Comparison of ENCODE assay signal across 37 cellular contexts in genomic region chr15:100484419-100484818, GRCh38. TPM values are rescaled to one million over a fixed set of nuclear protein-coding genes. Genes with fewer than 3 reads are reported as not detected.
"Had no signal": no experiment of that assay in that cellular context is flagged by ENCODE, and none has a peak within 500 bp of the region (broad histone marks: within the 10 kb centered on the region; RNA-seq: fewer than 3 reads in every experiment).

No MANE protein-coding gene starts in this region.

- H3K27me3 Mint-ChIP-seq: activated B cell treated with CpG ODN at 0.5 μM for 24 hours; activated CD4-positive, alpha-beta memory T cell treated with anti-CD3 and anti-CD28 coated beads for 36 hours; activated CD4-positive, alpha-beta T cell treated with anti-CD3 and anti-CD28 coated beads, Interleukin-2, amount 10 ng/mL, durations not matched to agents 24 days and 14 days; activated CD8-positive, alpha-beta T cell treated with anti-CD3 and anti-CD28 coated beads for 36 hours; activated naive CD8-positive, alpha-beta T cell treated with anti-CD3 and anti-CD28 coated beads for 36 hours; activated T-helper 17 cell treated with anti-CD3 and anti-CD28 coated beads, Interleukin-2, amount 50 U/mL, for 72 hours had no signal

- H3K4me3 Mint-ChIP-seq: activated B cell treated with CpG ODN at 0.5 μM for 24 hours; activated CD4-positive, alpha-beta memory T cell treated with anti-CD3 and anti-CD28 coated beads for 36 hours; activated CD4-positive, alpha-beta T cell treated with anti-CD3 and anti-CD28 coated beads, Interleukin-2, amount 10 ng/mL, durations not matched to agents 24 days and 14 days; activated CD8-positive, alpha-beta T cell treated with anti-CD3 and anti-CD28 coated beads for 36 hours; activated naive CD4-positive, alpha-beta T cell treated with anti-CD3 and anti-CD28 coated beads for 36 hours; activated naive CD8-positive, alpha-beta T cell treated with anti-CD3 and anti-CD28 coated beads for 36 hours; activated T-cell treated with anti-CD3 and anti-CD28 coated beads, Interleukin-2, amount 50 U/mL, for 4 hours; activated T-cell treated with anti-CD3 and anti-CD28 coated beads, Interleukin-2, amount 50 U/mL, for 72 hours; activated T-helper 1 cell treated with anti-CD3 and anti-CD28 coated beads, Interleukin-12 subunit alpha, Interleukin-12 subunit beta, Interleukin-2, Interleukin-4 antibody, amounts not matched to agents 30 ng/mL and 10 ng/mL and 1 ng/mL, durations not matched to agents 14 hours and 24 hours and 36 hours; activated T-helper 17 cell treated with anti-CD3 and anti-CD28 coated beads, Interleukin-2, amount 50 U/mL, for 72 hours; central memory CD8-positive, alpha-beta T cell; T-helper 1 cell treated with Interleukin-12 subunit alpha and Interleukin-12 subunit beta and Interleukin-4 antibody, amounts not matched to agents 30 μg/mL and 1 μg/mL, for 36 hours; T-helper 2 cell treated with Interferon-gamma antibody and Interleukin-4, amounts not matched to agents 5 μg/mL and 100 μg/mL, for 36 hours had no signal

- H3K27ac ChIP-seq: body of pancreas, brain microvascular endothelial cell, breast epithelium, VCaP had no signal

- H3K36me3 ChIP-seq: brain microvascular endothelial cell, breast epithelium had no signal

- H3K27ac Mint-ChIP-seq: activated B cell treated with CpG ODN at 0.5 μM for 24 hours; activated CD4-positive, alpha-beta memory T cell treated with anti-CD3 and anti-CD28 coated beads for 36 hours; activated CD4-positive, alpha-beta T cell treated with anti-CD3 and anti-CD28 coated beads, Interleukin-2, amount 10 ng/mL, durations not matched to agents 24 days and 14 days; activated CD8-positive, alpha-beta T cell treated with anti-CD3 and anti-CD28 coated beads for 36 hours; activated naive CD4-positive, alpha-beta T cell treated with anti-CD3 and anti-CD28 coated beads for 36 hours; activated naive CD8-positive, alpha-beta T cell treated with anti-CD3 and anti-CD28 coated beads for 36 hours; activated T-cell treated with anti-CD3 and anti-CD28 coated beads, Interleukin-2, amount 50 U/mL, for 72 hours; activated T-helper 1 cell treated with anti-CD3 and anti-CD28 coated beads, Interleukin-12 subunit alpha, Interleukin-12 subunit beta, Interleukin-2, Interleukin-4 antibody, amounts not matched to agents 30 ng/mL and 10 ng/mL and 1 ng/mL, durations not matched to agents 14 hours and 24 hours and 36 hours; activated T-helper 17 cell treated with anti-CD3 and anti-CD28 coated beads, Interleukin-2, amount 50 U/mL, for 72 hours; T-helper 1 cell treated with Interleukin-12 subunit alpha and Interleukin-12 subunit beta and Interleukin-4 antibody, amounts not matched to agents 30 μg/mL and 1 μg/mL, for 36 hours; T-helper 2 cell treated with Interferon-gamma antibody and Interleukin-4, amounts not matched to agents 5 μg/mL and 100 μg/mL, for 36 hours had no signal

- ATAC-seq: activated CD8-positive, alpha-beta T cell treated with anti-CD3 and anti-CD28 coated beads for 36 hours; activated naive CD4-positive, alpha-beta T cell treated with anti-CD3 and anti-CD28 coated beads, Interleukin-2, amount 50 U/mL, for 72 hours; activated T-cell treated with anti-CD3 and anti-CD28 coated beads, Interleukin-2, amount 50 U/mL, for 4 hours; activated T-cell treated with anti-CD3 and anti-CD28 coated beads, Interleukin-2, amount 50 U/mL, for 72 hours; activated T-helper 17 cell treated with anti-CD3 and anti-CD28 coated beads, Interleukin-2, amount 50 U/mL, for 72 hours; body of pancreas had no signal

- H3K9me3 Mint-ChIP-seq: activated B cell treated with CpG ODN at 0.5 μM for 24 hours; activated naive CD4-positive, alpha-beta T cell treated with anti-CD3 and anti-CD28 coated beads, Interleukin-2, amount 50 U/mL, for 72 hours; central memory CD8-positive, alpha-beta T cell; T-helper 2 cell treated with Interferon-gamma antibody and Interleukin-4, amounts not matched to agents 5 μg/mL and 100 μg/mL, for 36 hours had no signal

- DNase-seq: activated B cell treated with CpG ODN at 0.5 μM for 24 hours; activated CD4-positive, alpha-beta memory T cell treated with anti-CD3 and anti-CD28 coated beads for 36 hours; activated CD4-positive, alpha-beta T cell treated with anti-CD3 and anti-CD28 coated beads for 4 hours; activated CD4-positive, alpha-beta T cell treated with anti-CD3 and anti-CD28 coated beads, Interleukin-2, amount 10 ng/mL, durations not matched to agents 24 days and 14 days; activated CD4-positive, alpha-beta T cell treated with anti-CD3 and anti-CD28 coated beads, Interleukin-2, amount 50 U/mL, for 1 hour; activated CD4-positive, alpha-beta T cell treated with anti-CD3 and anti-CD28 coated beads, Interleukin-2, amount 50 U/mL, for 4 hours; activated CD4-positive, CD25-positive, alpha-beta regulatory T cell treated with anti-CD3 and anti-CD28 coated beads, Interleukin-2, amount 50 U/mL, for 72 hours; activated CD8-positive, alpha-beta memory T cell treated with anti-CD3 and anti-CD28 coated beads, Interleukin-2, amount 50 U/mL, for 4 hours; activated CD8-positive, alpha-beta T cell treated with anti-CD3 and anti-CD28 coated beads for 36 hours; activated effector memory CD4-positive, alpha-beta T cell treated with anti-CD3 and anti-CD28 coated beads, Interleukin-2, amount 50 U/mL, for 16 hours; activated gamma-delta T cell treated with Interleukin-2 at 50 U/mL for 16 hours; activated naive CD4-positive, alpha-beta T cell; activated naive CD4-positive, alpha-beta T cell treated with anti-CD3 and anti-CD28 coated beads for 36 hours; activated naive CD4-positive, alpha-beta T cell treated with anti-CD3 and anti-CD28 coated beads, Interleukin-2, amount 50 U/mL, for 16 hours; activated naive CD8-positive, alpha-beta T cell treated with anti-CD3 and anti-CD28 coated beads for 36 hours; activated T-cell treated with anti-CD3 and anti-CD28 coated beads for 4 hours; activated T-cell treated with anti-CD3 and anti-CD28 coated beads, Interleukin-2, amount 50 U/mL, for 1 hour; activated T-cell treated with anti-CD3 and anti-CD28 coated beads, Interleukin-2, amount 50 U/mL, for 4 hours; activated T-cell treated with anti-CD3 and anti-CD28 coated beads, Interleukin-2, amount 50 U/mL, for 72 hours; amniotic stem cell; aorta; body of pancreas; brain microvascular endothelial cell; caudate nucleus; cerebellar nuclear complex; T-helper 1 cell; T-helper 2 cell; T-helper 9 cell had no signal

- H3K4me1 ChIP-seq: body of pancreas, breast epithelium had no signal

- H3K4me1 Mint-ChIP-seq: activated B cell treated with CpG ODN at 0.5 μM for 24 hours; activated CD4-positive, alpha-beta T cell treated with anti-CD3 and anti-CD28 coated beads, Interleukin-2, amount 10 ng/mL, durations not matched to agents 24 days and 14 days; activated naive CD8-positive, alpha-beta T cell treated with anti-CD3 and anti-CD28 coated beads for 36 hours; activated T-helper 17 cell treated with anti-CD3 and anti-CD28 coated beads, Interleukin-2, amount 50 U/mL, for 72 hours; central memory CD8-positive, alpha-beta T cell had no signal

- H3K4me3 ChIP-seq: body of pancreas, breast epithelium had no signal

- H3K9me3 ChIP-seq: body of pancreas, breast epithelium had no signal

- H3K27me3 ChIP-seq: body of pancreas, brain microvascular endothelial cell, breast epithelium had no signal

RNA-seq across cellular contexts. Expression of gene CERS3, which starts 44.3 kb away (rescaled TPM):
- total RNA-seq: activated CD8-positive, alpha-beta T cell treated with anti-CD3 and anti-CD28 coated beads for 36 hours; aorta; astrocyte had no signal
- polyA plus RNA-seq: aorta had no signal
